In the genomic region with DNA sequence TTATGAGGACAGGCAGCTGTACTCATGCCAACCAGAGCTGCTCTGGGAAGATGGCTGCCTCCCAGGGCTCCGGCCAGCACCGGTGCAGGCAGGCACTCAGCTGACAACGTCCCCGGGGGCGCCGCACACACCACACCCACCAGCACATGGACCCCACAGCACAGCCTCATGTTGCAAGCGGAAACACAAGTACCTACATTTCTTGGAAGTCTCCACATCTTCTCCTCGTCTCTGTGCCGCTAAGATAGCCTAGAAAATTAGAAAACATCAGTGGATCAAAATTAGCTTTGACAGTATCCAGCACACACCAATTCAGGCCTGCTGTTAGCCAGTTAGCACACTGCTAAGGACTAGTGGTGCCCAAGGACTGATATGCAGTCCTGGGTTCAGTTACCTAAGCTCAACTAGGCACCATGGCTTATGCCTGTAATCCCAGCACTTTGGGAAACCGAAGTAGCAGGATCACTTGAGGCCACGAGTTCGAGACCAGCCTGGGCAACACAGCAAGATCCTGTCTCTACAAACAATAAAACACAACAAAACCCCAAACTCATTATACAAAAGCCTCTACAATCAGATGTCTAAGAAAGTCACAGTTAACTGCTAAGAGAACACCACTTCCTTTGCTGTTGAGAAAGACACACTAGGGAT, we compare ENCODE assay signal across 12 cellular contexts. TPM values are rescaled to one million over a fixed set of nuclear protein-coding genes. Genes with fewer than 3 reads are reported as not detected.
DNase-seq lines count a peak whose midpoint lies in the region; ATAC-seq, FAIRE-seq and TF ChIP-seq lines count a peak whose summit lies in the region.
"Had no signal": no experiment of that assay in that cellular context is flagged by ENCODE, and none has a peak within 500 bp of the region (broad histone marks: within the 10 kb centered on the region; RNA-seq: fewer than 3 reads in every experiment).

No MANE protein-coding gene starts in this region.

- H3K4me1 ChIP-seq in K562 (replicated peaks in 1 of 2; ENCODE audit: control insufficient read depth in 2 of 2, insufficient read depth in 2 of 2, low read length in 2 of 2): peaks cover 5 to 45% of the 10 kb centered on the region in 2 experiments; a peak in 3 of 5 replicates

- peaks cover 23% of the 10 kb centered on the region for H3K4me1 Mint-ChIP-seq in activated T-cell treated with anti-CD3 and anti-CD28 coated beads, Interleukin-2, amount 50 U/mL, for 24 hours (ENCODE audit: low read depth)
- peaks cover 8% of the 10 kb centered on the region for H3K4me1 Mint-ChIP-seq in neural crest cell

- CTCF ChIA-PET in K562 (lab: Yijun Ruan, JAX; ENCODE audit: low intra/inter-chr PET ratio): no interaction called here

- FAIRE-seq in K562 (lab: Jason Lieb, UNC): peak; percentile 11

- TF ChIP-seq CTCF in K562 (IDR thresholded peaks at IDR 0.05 in 2 of 3, conservative IDR thresholded peaks at IDR 0.05 in 1 of 3; ENCODE audit: insufficient read depth in 2 of 3, low read depth in 1 of 3, low read length in 3 of 3) (no peak), neural crest cell (conservative IDR thresholded peaks at IDR 0.05) (no peak)

- ATAC-seq in K562: no peak

- intact Hi-C loops in K562 (cut with micrococcal nuclease): no loop called here

- DNase-seq in activated T-cell treated with anti-CD3 and anti-CD28 coated beads, Interleukin-2, amount 50 U/mL, for 24 hours: no peak
- no peak for DNase-seq in activated T-cell treated with anti-CD3 and anti-CD28 coated beads, Interleukin-2, amount 50 U/mL, for 48 hours
- DNase-seq in K562 (ENCODE audit: extremely low read depth in 1 of 4, low spot score in 3 of 4): no peak
- DNase-seq in neural crest cell (ENCODE audit: low read depth, low spot score): no peak
- DNase-seq in MV-4-11 (lab: John Stamatoyannopoulos, UW): no peak
- DNase-seq in NCI-H2107 (lab: John Stamatoyannopoulos, UW): no peak
- DNase-seq: erythroblast; NCI-H187 treated with DMSO at 0.1 percent for 48 hours; NCI-H510A treated with DMSO at 0.1 percent for 48 hours; OCI-M1; stimulated activated CD4-positive, alpha-beta T cell treated with anti-CD3 and anti-CD28 coated beads, Interleukin-12 subunit alpha, Interleukin-12 subunit beta, amount 100 ng/mL, for 4 hours had no signal

- H3K4me3 ChIP-seq in K562: no peak overlapping the region
- H3K4me3 ChIP-seq: SK-N-MC had no signal

- 95% methylated on average over 12 of the region's 12 CpGs for WGBS in K562 (ENCODE audit: insufficient coverage, low coverage, missing lambda C conversion rate)

- peaks cover 4% of the 10 kb centered on the region for H3K9me1 ChIP-seq in K562 (ENCODE audit: control insufficient read depth, insufficient read depth, low read length)

- H4K20me1 ChIP-seq in K562 (replicated peaks; ENCODE audit: control insufficient read depth, insufficient read depth, low read length): peaks cover 14% of the 10 kb centered on the region; the same call in 1 of the 2 replicates

- H3K9me3 Mint-ChIP-seq in activated T-cell treated with anti-CD3 and anti-CD28 coated beads, Interleukin-2, amount 50 U/mL, for 24 hours: no peaks in the 10 kb centered on the region
- peaks cover 2% of the 10 kb centered on the region for H3K9me3 Mint-ChIP-seq in neural crest cell

- in situ Hi-C loops in K562 (cut with MboI): no loop called here

- H3K36me3 ChIP-seq in K562 (ENCODE audit: control insufficient read depth, insufficient read depth, low read length): peaks cover 47% of the 10 kb centered on the region; the same call in 2 of the 3 replicates

- H3K27me3 ChIP-seq in K562 (ENCODE audit: control insufficient read depth in 2 of 2, insufficient read depth in 2 of 2, low read length in 2 of 2): no peaks in the 10 kb centered on the region

- TF ChIP-seq EP300 in K562 (IDR thresholded peaks at IDR 0.05; ENCODE audit: low read length): no peak

- H3K9me3 ChIP-seq in K562 (replicated peaks; ENCODE audit: control insufficient read depth, insufficient read depth, low read depth, low read length): no peaks in the 10 kb centered on the region; the same call in 1 of the 2 replicates

- peaks cover 51% of the 10 kb centered on the region for H3K36me3 Mint-ChIP-seq in activated T-cell treated with anti-CD3 and anti-CD28 coated beads, Interleukin-2, amount 50 U/mL, for 24 hours (ENCODE audit: low read depth)
- peaks cover 16% of the 10 kb centered on the region for H3K36me3 Mint-ChIP-seq in neural crest cell (ENCODE audit: low read depth)

- peak overlapping the region; percentile 86 for H3K4me3 Mint-ChIP-seq in activated T-cell treated with anti-CD3 and anti-CD28 coated beads, Interleukin-2, amount 50 U/mL, for 24 hours
- H3K4me3 Mint-ChIP-seq in neural crest cell: peak overlapping the region; percentile 59

- no peaks in the 10 kb centered on the region for H3K27me3 Mint-ChIP-seq in activated T-cell treated with anti-CD3 and anti-CD28 coated beads, Interleukin-2, amount 50 U/mL, for 24 hours
- no peaks in the 10 kb centered on the region for H3K27me3 Mint-ChIP-seq in neural crest cell (ENCODE audit: low read depth)

- no peak for TF ChIP-seq RAD21 in K562 (CRISPR knock-in tag; conservative IDR thresholded peaks at IDR 0.05 in 1 of 2, IDR thresholded peaks at IDR 0.05 in 1 of 2)

- H3K9ac ChIP-seq in K562 (ENCODE audit: insufficient read depth in 1 of 2, low read depth in 2 of 2, low read length in 2 of 2): 0 out of 4 replicates have a peak overlapping the region, but pooled peaks of 1 of the 2 experiments have one; percentile 18

- BruUV-seq in K562 (replicated peaks; lab: Mats Ljungman, UMichigan): no TSS peak

- POLR2A ChIA-PET in K562 (lab: Yijun Ruan, JAX): interaction anchor here (1.9 kb wide), 2 partner anchors 11 to 20 kb away, joined by 4 read pairs; no protein-coding TSS in a partner anchor

- H3K27ac ChIP-seq in K562 (ENCODE audit: extremely low read depth, low read depth, low read length): no peak overlapping the region
- H3K27ac ChIP-seq: SK-N-MC had no signal

- no peak overlapping the region for H3K4me2 ChIP-seq in K562 (ENCODE audit: insufficient read depth, low read length)

- peaks cover 43% of the 10 kb centered on the region for H3K79me2 ChIP-seq in K562 (ENCODE audit: control insufficient read depth, insufficient read depth, low read length)

- TF ChIP-seq POLR2A in K562 (conservative IDR thresholded peaks at IDR 0.05): no peak

- peak overlapping the region; percentile 74 for H3K27ac Mint-ChIP-seq in activated T-cell treated with anti-CD3 and anti-CD28 coated beads, Interleukin-2, amount 50 U/mL, for 24 hours
- no peak overlapping the region for H3K27ac Mint-ChIP-seq in neural crest cell (ENCODE audit: unreplicated experiment)

- no peak overlapping the region for H2AFZ ChIP-seq in K562 (ENCODE audit: low read depth, low read length)

RNA-seq across cellular contexts. Expression of a gene that starts 2.4 kb away (rescaled TPM):
- 59.6 and 137 TPM in 2 replicates for total RNA-seq in K562 (2011; cell fraction: chromatin; rRNA removed; ENCODE audit: low replicate concordance)
- total RNA-seq in K562 (2011; cell fraction: nucleolus; rRNA removed): 95.8 and 97.7 TPM in 2 replicates
- total RNA-seq in K562 (2011; cell fraction: nucleoplasm; rRNA removed): 83.2 and 87.5 TPM in 2 replicates
- 532 and 564 TPM in 2 replicates for total RNA-seq in K562 (2014; rRNA removed)
- total RNA-seq in K562 (2014; rRNA removed; fragmentation: Illumina TruSeq; extraction: Trizol): 132 and 198 TPM in 2 replicates
- total RNA-seq in K562 (2015; rRNA removed; fragmentation: Illumina TruSeq; extraction: Trizol): 363 and 368 TPM in 2 replicates
- 302 and 324 TPM in 2 replicates for total RNA-seq in K562 (2021)
- polyA plus RNA-seq in K562 (2011; rRNA removed): 235 TPM in 2 replicates
- polyA plus RNA-seq in K562 (2011; cell fraction: cytosol; rRNA removed): 308 and 335 TPM in 2 replicates
- polyA plus RNA-seq in K562 (2011; cell fraction: nucleus; rRNA removed): 223 and 253 TPM in 2 replicates
- 389 and 638 TPM in 2 replicates for polyA plus RNA-seq in K562 (2012)
- 318 and 384 TPM in 2 replicates for polyA plus RNA-seq in K562 (2014; fragmentation: Illumina TruSeq; extraction: Trizol)
- 100 to 1,000 TPM in 1 of 2 experiments, 10 to 100 TPM in 1; 81.0 to 108 TPM for polyA plus RNA-seq in K562 (2014; fragmentation: Nextera tagmentation; extraction: Ambion mirVana)
- polyA plus RNA-seq in K562 (2014; rRNA removed): 526 and 558 TPM in 2 replicates
- polyA minus RNA-seq in K562 (2011; rRNA and poly(A)+ RNA removed): 128 and 129 TPM in 2 replicates
- polyA minus RNA-seq in K562 (2011; cell fraction: cytosol; rRNA and poly(A)+ RNA removed): 82.8 and 116 TPM in 2 replicates
- polyA minus RNA-seq in K562 (2011; cell fraction: nucleus; rRNA and poly(A)+ RNA removed): 37.3 and 41.4 TPM in 2 replicates
- 338 and 339 TPM in 2 replicates for total RNA-seq in neural crest cell

RNA-seq across cellular contexts. Expression of a gene that starts 11.6 kb away (rescaled TPM):
- total RNA-seq in K562 (2011; cell fraction: chromatin; rRNA removed; ENCODE audit: low replicate concordance): 9.8 and 44.0 TPM in 2 replicates
- 38.6 and 45.4 TPM in 2 replicates for total RNA-seq in K562 (2011; cell fraction: nucleolus; rRNA removed)
- total RNA-seq in K562 (2011; cell fraction: nucleoplasm; rRNA removed): 15.4 and 16.5 TPM in 2 replicates
- total RNA-seq in K562 (2014; rRNA removed) (4.5 and 7.1 TPM in 2 replicates), K562 (2014; rRNA removed; fragmentation: Illumina TruSeq; extraction: Trizol) (0.10 and 0.47 TPM in 2 replicates), K562 (2015; rRNA removed; fragmentation: Illumina TruSeq; extraction: Trizol) (2.9 and 3.6 TPM in 2 replicates), K562 (2021) (9.6 and 11.0 TPM in 2 replicates), neural crest cell (19.3 and 20.6 TPM in 2 replicates)
- polyA plus RNA-seq in K562 (2011; rRNA removed) (1.3 and 3.6 TPM in 2 replicates), K562 (2014; fragmentation: Illumina TruSeq; extraction: Trizol) (1.5 and 2.2 TPM in 2 replicates), K562 (2014; fragmentation: Nextera tagmentation; extraction: Ambion mirVana) (under 1 TPM; 0.03 to 0.18 TPM), K562 (2014; rRNA removed) (7.9 and 10.8 TPM in 2 replicates)
- 0.74 and 2.6 TPM in 2 replicates for polyA plus RNA-seq in K562 (2011; cell fraction: cytosol; rRNA removed)
- 45.8 and 94.5 TPM in 2 replicates for polyA plus RNA-seq in K562 (2011; cell fraction: nucleus; rRNA removed)
- polyA plus RNA-seq in K562 (2012): 6.9 and 15.2 TPM in 2 replicates
- 0.06 and 0.21 TPM in 2 replicates for polyA minus RNA-seq in K562 (2011; rRNA and poly(A)+ RNA removed)
- polyA minus RNA-seq in K562 (2011; cell fraction: cytosol; rRNA and poly(A)+ RNA removed): 1.1 and 1.5 TPM in 2 replicates
- 5.0 and 5.6 TPM in 2 replicates for polyA minus RNA-seq in K562 (2011; cell fraction: nucleus; rRNA and poly(A)+ RNA removed)

RNA-seq across cellular contexts. Expression of a gene that starts 14.5 kb away (rescaled TPM):
- total RNA-seq in K562 (2011; cell fraction: chromatin; rRNA removed; ENCODE audit: low replicate concordance): 45.1 and 180 TPM in 2 replicates
- 169 and 176 TPM in 2 replicates for total RNA-seq in K562 (2011; cell fraction: nucleolus; rRNA removed)
- total RNA-seq in K562 (2011; cell fraction: nucleoplasm; rRNA removed): 73.7 and 101 TPM in 2 replicates
- total RNA-seq in K562 (2014; rRNA removed): 114 and 142 TPM in 2 replicates
- total RNA-seq in K562 (2014; rRNA removed; fragmentation: Illumina TruSeq; extraction: Trizol): 16.4 and 20.9 TPM in 2 replicates
- 93.0 and 96.7 TPM in 2 replicates for total RNA-seq in K562 (2015; rRNA removed; fragmentation: Illumina TruSeq; extraction: Trizol)
- total RNA-seq in K562 (2021): 126 and 135 TPM in 2 replicates
- 50.9 and 84.3 TPM in 2 replicates for polyA plus RNA-seq in K562 (2011; rRNA removed)
- 137 and 211 TPM in 2 replicates for polyA plus RNA-seq in K562 (2011; cell fraction: cytosol; rRNA removed)
- 314 and 360 TPM in 2 replicates for polyA plus RNA-seq in K562 (2011; cell fraction: nucleus; rRNA removed)
- 124 and 150 TPM in 2 replicates for polyA plus RNA-seq in K562 (2012)
- polyA plus RNA-seq in K562 (2014; fragmentation: Illumina TruSeq; extraction: Trizol): 80.2 and 98.6 TPM in 2 replicates
- polyA plus RNA-seq in K562 (2014; fragmentation: Nextera tagmentation; extraction: Ambion mirVana): 100 to 1,000 TPM; 131 to 166 TPM
- 129 and 161 TPM in 2 replicates for polyA plus RNA-seq in K562 (2014; rRNA removed)
- polyA minus RNA-seq in K562 (2011; rRNA and poly(A)+ RNA removed): 7.0 and 7.2 TPM in 2 replicates
- polyA minus RNA-seq in K562 (2011; cell fraction: cytosol; rRNA and poly(A)+ RNA removed): 19.4 and 27.9 TPM in 2 replicates
- 31.0 and 41.3 TPM in 2 replicates for polyA minus RNA-seq in K562 (2011; cell fraction: nucleus; rRNA and poly(A)+ RNA removed)
- 170 and 175 TPM in 2 replicates for total RNA-seq in neural crest cell

RNA-seq across cellular contexts. Expression of a gene that starts 21.5 kb away (rescaled TPM):
- 3.5 and 12.8 TPM in 2 replicates for total RNA-seq in K562 (2011; cell fraction: chromatin; rRNA removed; ENCODE audit: low replicate concordance)
- total RNA-seq in K562 (2011; cell fraction: nucleolus; rRNA removed): 13.2 and 13.6 TPM in 2 replicates
- 7.8 and 10.9 TPM in 2 replicates for total RNA-seq in K562 (2011; cell fraction: nucleoplasm; rRNA removed)
- 2.0 and 2.8 TPM in 2 replicates for total RNA-seq in K562 (2014; rRNA removed)
- total RNA-seq in K562 (2014; rRNA removed; fragmentation: Illumina TruSeq; extraction: Trizol): 0.07 TPM in 1 of 2 replicates, not detected in the other
- total RNA-seq in K562 (2015; rRNA removed; fragmentation: Illumina TruSeq; extraction: Trizol): 0.83 and 0.94 TPM in 2 replicates
- 3.2 TPM in 2 replicates for total RNA-seq in K562 (2021)
- polyA plus RNA-seq in K562 (2011; rRNA removed): 0.46 and 1.1 TPM in 2 replicates
- polyA plus RNA-seq in K562 (2011; cell fraction: cytosol; rRNA removed): 0.49 and 1.00 TPM in 2 replicates
- polyA plus RNA-seq in K562 (2011; cell fraction: nucleus; rRNA removed): 11.7 and 16.6 TPM in 2 replicates
- polyA plus RNA-seq in K562 (2012): 2.1 and 4.3 TPM in 2 replicates
- 0.06 and 0.54 TPM in 2 replicates for polyA plus RNA-seq in K562 (2014; fragmentation: Illumina TruSeq; extraction: Trizol)
- under 1 TPM in 1 of 2 experiments, not detected in 1; 0.01 TPM for polyA plus RNA-seq in K562 (2014; fragmentation: Nextera tagmentation; extraction: Ambion mirVana)
- 2.2 and 3.7 TPM in 2 replicates for polyA plus RNA-seq in K562 (2014; rRNA removed)
- 0.11 and 0.12 TPM in 2 replicates for polyA minus RNA-seq in K562 (2011; rRNA and poly(A)+ RNA removed)
- 0.86 and 1.3 TPM in 2 replicates for polyA minus RNA-seq in K562 (2011; cell fraction: cytosol; rRNA and poly(A)+ RNA removed)
- 2.6 and 3.0 TPM in 2 replicates for polyA minus RNA-seq in K562 (2011; cell fraction: nucleus; rRNA and poly(A)+ RNA removed)
- 2.8 and 3.3 TPM in 2 replicates for total RNA-seq in neural crest cell

RNA-seq across cellular contexts. Expression of a gene that starts 22.6 kb away (rescaled TPM):
- total RNA-seq in K562 (2011; cell fraction: chromatin; rRNA removed; ENCODE audit: low replicate concordance): 25.3 and 98.2 TPM in 2 replicates
- total RNA-seq in K562 (2011; cell fraction: nucleolus; rRNA removed): 71.7 TPM in 2 replicates
- 30.2 and 33.8 TPM in 2 replicates for total RNA-seq in K562 (2011; cell fraction: nucleoplasm; rRNA removed)
- total RNA-seq in K562 (2014; rRNA removed): 26.8 and 33.3 TPM in 2 replicates
- 5.9 and 9.1 TPM in 2 replicates for total RNA-seq in K562 (2014; rRNA removed; fragmentation: Illumina TruSeq; extraction: Trizol)
- 26.6 and 28.2 TPM in 2 replicates for total RNA-seq in K562 (2015; rRNA removed; fragmentation: Illumina TruSeq; extraction: Trizol)
- total RNA-seq in K562 (2021): 44.5 and 45.2 TPM in 2 replicates
- polyA plus RNA-seq in K562 (2011; rRNA removed): 17.3 and 24.9 TPM in 2 replicates
- polyA plus RNA-seq in K562 (2011; cell fraction: cytosol; rRNA removed): 21.6 and 32.3 TPM in 2 replicates
- 26.6 and 36.1 TPM in 2 replicates for polyA plus RNA-seq in K562 (2011; cell fraction: nucleus; rRNA removed)
- polyA plus RNA-seq in K562 (2012): 22.1 and 24.0 TPM in 2 replicates
- 18.0 and 28.7 TPM in 2 replicates for polyA plus RNA-seq in K562 (2014; fragmentation: Illumina TruSeq; extraction: Trizol)
- polyA plus RNA-seq in K562 (2014; fragmentation: Nextera tagmentation; extraction: Ambion mirVana): under 1 TPM; 0.24 to 0.81 TPM
- 33.6 and 44.2 TPM in 2 replicates for polyA plus RNA-seq in K562 (2014; rRNA removed)
- polyA minus RNA-seq in K562 (2011; rRNA and poly(A)+ RNA removed): 9.8 and 14.7 TPM in 2 replicates
- 26.8 and 28.5 TPM in 2 replicates for polyA minus RNA-seq in K562 (2011; cell fraction: cytosol; rRNA and poly(A)+ RNA removed)
- polyA minus RNA-seq in K562 (2011; cell fraction: nucleus; rRNA and poly(A)+ RNA removed): 22.8 and 24.9 TPM in 2 replicates
- total RNA-seq in neural crest cell: 30.1 and 34.4 TPM in 2 replicates
